In genomic region chr4:180770265-180770664, GRCh38 we compare ENCODE assay signal across 29 cellular contexts.
"Had no signal": no experiment of that assay in that cellular context is flagged by ENCODE, and none has a peak within 500 bp of the region (broad histone marks: within the 10 kb centered on the region; RNA-seq: fewer than 3 reads in every experiment).

No MANE protein-coding gene starts in this region.

- H3K4me1 ChIP-seq: body of pancreas, esophagus muscularis mucosa, foreskin keratinocyte, gastrocnemius medialis, heart left ventricle had no signal

- H3K36me3 Mint-ChIP-seq: activated naive CD8-positive, alpha-beta T cell had no signal

- H3K4me3 ChIP-seq: body of pancreas, esophagus muscularis mucosa, gastrocnemius medialis, heart left ventricle had no signal

- H3K9me3 Mint-ChIP-seq: activated CD4-positive, alpha-beta T cell treated with anti-CD3 and anti-CD28 coated beads, Interleukin-2, amount 10 ng/mL, durations not matched to agents 7 days and 5 days; activated CD8-positive, alpha-beta T cell treated with anti-CD3 and anti-CD28 coated beads for 36 hours had no signal

- H3K27me3 ChIP-seq: body of pancreas, esophagus muscularis mucosa, foreskin keratinocyte, gastrocnemius medialis, heart left ventricle had no signal

- H3K27me3 Mint-ChIP-seq: activated CD4-positive, alpha-beta T cell treated with anti-CD3 and anti-CD28 coated beads, Interleukin-2, amount 10 ng/mL, durations not matched to agents 7 days and 5 days; activated CD8-positive, alpha-beta T cell treated with anti-CD3 and anti-CD28 coated beads for 36 hours; activated naive CD8-positive, alpha-beta T cell; activated T-helper 17 cell treated with anti-CD3 and anti-CD28 coated beads, Interleukin-2, amount 50 U/mL, for 72 hours; effector memory CD8-positive, alpha-beta T cell had no signal

- DNase-seq: activated CD4-positive, alpha-beta T cell treated with anti-CD3 and anti-CD28 coated beads for 1 hour; activated CD4-positive, alpha-beta T cell treated with anti-CD3 and anti-CD28 coated beads for 4 hours; activated CD4-positive, alpha-beta T cell treated with anti-CD3 and anti-CD28 coated beads, Interleukin-2, amount 10 ng/mL, durations not matched to agents 7 days and 5 days; activated CD4-positive, alpha-beta T cell treated with anti-CD3 and anti-CD28 coated beads, Interleukin-2, amount 50 U/mL, for 4 hours; activated CD8-positive, alpha-beta memory T cell treated with anti-CD3 and anti-CD28 coated beads for 24 hours; activated CD8-positive, alpha-beta T cell treated with anti-CD3 and anti-CD28 coated beads for 36 hours; activated effector memory CD4-positive, alpha-beta T cell treated with Interleukin-2 at 50 U/mL for 16 hours; activated gamma-delta T cell treated with Interleukin-2 at 50 U/mL for 16 hours; activated naive CD4-positive, alpha-beta T cell treated with anti-CD3 and anti-CD28 coated beads, Interleukin-2, amount 50 U/mL, for 16 hours; activated naive CD4-positive, alpha-beta T cell treated with Interleukin-2 at 50 U/mL for 16 hours; activated T-cell treated with anti-CD3 and anti-CD28 coated beads, Interleukin-2, amount 50 U/mL, for 4 hours; amniotic stem cell; aorta; body of pancreas; caudate nucleus; cortex of kidney; dermis blood vessel endothelial cell; effector CD4-positive, alpha-beta T cell; effector memory CD8-positive, alpha-beta T cell; erythroblast; foreskin keratinocyte; gastrocnemius medialis; glutamatergic neuron; heart left ventricle; T-helper 2 cell had no signal

- H3K4me3 Mint-ChIP-seq: activated CD4-positive, alpha-beta T cell treated with anti-CD3 and anti-CD28 coated beads, Interleukin-2, amount 10 ng/mL, durations not matched to agents 7 days and 5 days; activated CD8-positive, alpha-beta T cell treated with anti-CD3 and anti-CD28 coated beads for 36 hours; activated naive CD8-positive, alpha-beta T cell; activated T-cell treated with anti-CD3 and anti-CD28 coated beads, Interleukin-2, amount 50 U/mL, for 4 hours; activated T-helper 17 cell treated with anti-CD3 and anti-CD28 coated beads, Interleukin-2, amount 50 U/mL, for 72 hours; effector memory CD8-positive, alpha-beta T cell; WTC11 had no signal

- H3K27ac ChIP-seq: body of pancreas, esophagus muscularis mucosa, foreskin keratinocyte, gastrocnemius medialis, heart left ventricle had no signal

- H3K9me3 ChIP-seq: body of pancreas, gastrocnemius medialis had no signal

- H3K4me1 Mint-ChIP-seq: activated CD4-positive, alpha-beta T cell treated with anti-CD3 and anti-CD28 coated beads, Interleukin-2, amount 10 ng/mL, durations not matched to agents 7 days and 5 days; activated T-helper 17 cell treated with anti-CD3 and anti-CD28 coated beads, Interleukin-2, amount 50 U/mL, for 72 hours had no signal

- ATAC-seq: activated CD8-positive, alpha-beta T cell treated with anti-CD3 and anti-CD28 coated beads for 36 hours; activated T-cell treated with anti-CD3 and anti-CD28 coated beads, Interleukin-2, amount 50 U/mL, for 4 hours; activated T-helper 17 cell treated with anti-CD3 and anti-CD28 coated beads, Interleukin-2, amount 50 U/mL, for 72 hours; body of pancreas; effector memory CD8-positive, alpha-beta T cell; foreskin keratinocyte; gastrocnemius medialis; heart left ventricle; WTC11 had no signal

- H3K27ac Mint-ChIP-seq: activated CD4-positive, alpha-beta T cell treated with anti-CD3 and anti-CD28 coated beads, Interleukin-2, amount 10 ng/mL, durations not matched to agents 7 days and 5 days; activated CD8-positive, alpha-beta T cell treated with anti-CD3 and anti-CD28 coated beads for 36 hours; activated naive CD8-positive, alpha-beta T cell; activated T-helper 17 cell treated with anti-CD3 and anti-CD28 coated beads, Interleukin-2, amount 50 U/mL, for 72 hours; effector memory CD8-positive, alpha-beta T cell; WTC11 had no signal

- H3K36me3 ChIP-seq: esophagus muscularis mucosa, gastrocnemius medialis, heart left ventricle had no signal
